In genomic region chr7:55641811-55642210, GRCh38 we compare ENCODE assay signal across 9 cellular contexts.
DNase-seq lines count a peak whose midpoint lies in the region; ATAC-seq and TF ChIP-seq lines count a peak whose summit lies in the region.
"Had no signal": no experiment of that assay in that cellular context is flagged by ENCODE, and none has a peak within 500 bp of the region (broad histone marks: within the 10 kb centered on the region; RNA-seq: fewer than 3 reads in every experiment).

No MANE protein-coding gene starts in this region.

- H3K9me3 ChIP-seq in A673 (ENCODE audit: low read depth, low read length, poor library complexity, severe bottlenecking) = peaks cover 13% of the 10 kb centered on the region
- no peaks in the 10 kb centered on the region for H3K9me3 ChIP-seq in HAP-1
- peaks cover 0 to 11% (median 8%) of the 10 kb centered on the region in 8 donors for H3K9me3 ChIP-seq in spleen

- DNase-seq in A673 (ENCODE audit: low spot score) (peak; percentile 64), RKO (ENCODE audit: low spot score) (peak; percentile 3), MV-4-11 (lab: John Stamatoyannopoulos, UW) (no peak), HAP-1 (ENCODE audit: low spot score in 2 of 2) (no peak), spleen (no peak), cardiac septum (ENCODE audit: low spot score) (no peak)

- in situ Hi-C loops in HAP-1 (cut with MboI; ENCODE audit: low sequenced_read_pairs) = loop anchor here (10.0 kb wide), 2 partner anchors 323 to 433 kb away; partner anchors contain the start of gene NIPSNAP2

- H3K4me3 ChIP-seq in A673 (ENCODE audit: low read depth, low read length, poor library complexity, severe bottlenecking) (no peak overlapping the region), HAP-1 (no peak overlapping the region), spleen (no peak overlapping the region)
- H3K4me3 ChIP-seq: dorsolateral prefrontal cortex had no signal

- H3K27me3 ChIP-seq in A673 (replicated peaks; ENCODE audit: insufficient read depth, low read depth, low read length, poor library complexity) = no peaks in the 10 kb centered on the region
- H3K27me3 ChIP-seq in HAP-1 (ENCODE audit: low read depth) = no peaks in the 10 kb centered on the region
- H3K27me3 ChIP-seq in spleen (replicated peaks in 1 of 7) = no peaks in the 10 kb centered on the region

- POLR2A ChIA-PET in A673 (lab: Charles Lee; ENCODE audit: low non-redundant PET) = interaction anchor here (0.8 kb wide), 1 partner anchor 166 kb away, joined by 17 read pairs; no protein-coding TSS in a partner anchor

- TF ChIP-seq CTCF in A673 (conservative IDR thresholded peaks at IDR 0.05; ENCODE audit: low read depth, low read length) = no peak
- no peak for TF ChIP-seq CTCF in spleen (IDR thresholded peaks at IDR 0.05 in 8 of 11, conservative IDR thresholded peaks at IDR 0.05 in 3 of 11)

- ATAC-seq in GM18867 (IDR thresholded peaks at IDR 0.05; ENCODE audit: unreplicated experiment) = peak; percentile 75
- peak; percentile 89 for ATAC-seq in HG02852 (IDR thresholded peaks at IDR 0.05; ENCODE audit: unreplicated experiment)

- peak overlapping the region; percentile 73 for H3K27ac ChIP-seq in A673 (ENCODE audit: low read depth, low read length, poor library complexity, severe bottlenecking)
- no peak overlapping the region for H3K27ac ChIP-seq in spleen
- H3K27ac ChIP-seq: dorsolateral prefrontal cortex had no signal

- intact Hi-C loops in A673 (cut with micrococcal nuclease; ENCODE audit: unreplicated experiment) = loop anchor here (2.0 to 10.0 kb wide), 3 partner anchors 63 to 433 kb away; partner anchors contain the start of gene NIPSNAP2
- intact Hi-C loops in spleen (cut with DNase I; ENCODE audit: low total_unique reads) = loop anchor here (10.0 kb wide), 1 partner anchor 433 kb away; no protein-coding TSS in a partner anchor
- intact Hi-C loops in cardiac septum (cut with DNase I) = loop anchor here (1.0 to 5.0 kb wide), 2 partner anchors 320 to 432 kb away; partner anchors contain the start of gene NIPSNAP2

- CTCF ChIA-PET in A673 (lab: Charles Lee) = interaction anchor here (0.5 to 1.0 kb wide), 4 partner anchors 321 to 435 kb away, joined by 3 to 8 read pairs (median 4); partner anchors contain the start of genes CCT6A and PSPH

- no peak for TF ChIP-seq POLR2A in spleen (IDR thresholded peaks at IDR 0.05)

- TSS peak; percentile 87 for BruUV-seq in A673 (replicated peaks; lab: Mats Ljungman, UMichigan)

- H3K4me1 ChIP-seq in A673 (ENCODE audit: insufficient read depth, low read length, poor library complexity, severe bottlenecking) (peaks cover 10% of the 10 kb centered on the region), HAP-1 (no peaks in the 10 kb centered on the region), spleen (peaks cover 0 to 14% (median 9%) of the 10 kb centered on the region in 6 donors)

- no peaks in the 10 kb centered on the region for H3K36me3 ChIP-seq in A673 (ENCODE audit: insufficient read depth, low read length, poor library complexity, severe bottlenecking)
- H3K36me3 ChIP-seq in HAP-1 (replicated peaks) = no peaks in the 10 kb centered on the region
- no peaks in the 10 kb centered on the region for H3K36me3 ChIP-seq in spleen

Comparison
In these comparisons a context has a peak if more than half of its experiments do, and no peak if none do; other contexts are left out.
1. DNase-seq: peak in A673 (single experiment) and RKO (single experiment); none in MV-4-11 (single experiment), HAP-1 (0 of 2), spleen (single experiment) and cardiac septum (single experiment).